ENCODE assay signal across 10 cellular contexts in the genomic region with DNA sequence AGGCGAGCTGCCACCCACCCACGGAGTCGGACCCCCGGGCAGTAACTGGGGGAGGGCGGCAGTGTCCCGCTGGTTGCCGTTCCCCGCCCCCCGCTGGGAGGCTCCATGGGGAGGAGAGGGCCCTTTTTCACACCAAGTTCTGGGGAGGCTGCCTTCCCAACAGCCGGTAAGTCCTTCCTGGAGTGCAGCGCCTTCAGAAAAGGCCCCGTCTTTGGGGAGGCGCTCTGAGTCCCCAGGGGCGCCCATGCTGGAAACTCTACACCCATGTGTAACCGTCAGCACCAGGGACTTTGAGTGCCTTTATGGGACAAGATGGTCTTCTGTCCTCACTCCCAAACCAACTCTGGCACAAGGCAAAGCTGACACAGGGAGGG. TPM values are rescaled to one million over a fixed set of nuclear protein-coding genes. Genes with fewer than 3 reads are reported as not detected.
A peak's percentile ranks its signal among the peaks of the same experiment; 100 is the strongest.
DNase-seq lines count a peak whose midpoint lies in the region; ATAC-seq and TF ChIP-seq lines count a peak whose summit lies in the region.
"Had no signal": no experiment of that assay in that cellular context is flagged by ENCODE, and none has a peak within 500 bp of the region (broad histone marks: within the 10 kb centered on the region; RNA-seq: fewer than 3 reads in every experiment).

No MANE protein-coding gene starts in this region.

- peaks cover 30% of the 10 kb centered on the region for H3K27me3 Mint-ChIP-seq in activated CD4-positive, alpha-beta T cell treated with anti-CD3 and anti-CD28 coated beads, Interleukin-2, amount 10 ng/mL, durations not matched to agents 24 days and 14 days
- H3K27me3 Mint-ChIP-seq in activated B cell treated with CpG ODN at 0.5 μM for 24 hours = peaks cover 41% of the 10 kb centered on the region

- peak overlapping the region; percentile 57 for H3K4me3 Mint-ChIP-seq in activated CD4-positive, alpha-beta T cell treated with anti-CD3 and anti-CD28 coated beads, Interleukin-2, amount 10 ng/mL, durations not matched to agents 24 days and 14 days
- peak overlapping the region; percentile 35 for H3K4me3 Mint-ChIP-seq in activated B cell treated with CpG ODN at 0.5 μM for 24 hours

- no peaks in the 10 kb centered on the region for H3K36me3 Mint-ChIP-seq in activated CD4-positive, alpha-beta T cell treated with anti-CD3 and anti-CD28 coated beads, Interleukin-2, amount 10 ng/mL, durations not matched to agents 24 days and 14 days (ENCODE audit: low read depth)
- H3K36me3 Mint-ChIP-seq in activated B cell treated with CpG ODN at 0.5 μM for 24 hours (ENCODE audit: low read depth) = no peaks in the 10 kb centered on the region

- no peak overlapping the region for H3K27ac Mint-ChIP-seq in activated CD4-positive, alpha-beta T cell treated with anti-CD3 and anti-CD28 coated beads, Interleukin-2, amount 10 ng/mL, durations not matched to agents 24 days and 14 days
- no peak overlapping the region for H3K27ac Mint-ChIP-seq in activated B cell treated with CpG ODN at 0.5 μM for 24 hours

- TF ChIP-seq POLR2A in testis (IDR thresholded peaks at IDR 0.05) (no peak), GM18505 (IDR thresholded peaks at IDR 0.05; ENCODE audit: borderline replicate concordance, extremely low read depth, insufficient read depth, insufficient read length) (no peak)

- H3K4me3 ChIP-seq in left lung = peak overlapping the region; percentile 2 to 31
- peak overlapping the region; percentile 2 to 29 for H3K4me3 ChIP-seq in testis

- CTCF ChIA-PET in activated B cell treated with CpG ODN at 0.5 μM for 24 hours (lab: Charles Lee) = interaction anchor here (1.0 kb wide), 1 partner anchor 13 kb away, joined by 6 read pairs; the partner anchor contains the start of gene TCEA2

- ATAC-seq in activated B cell treated with CpG ODN at 0.5 μM for 24 hours (ENCODE audit: low read depth) (no peak), left lung (no peak), GM18505 (IDR thresholded peaks at IDR 0.05; ENCODE audit: unreplicated experiment) (no peak), GM19324 (IDR thresholded peaks at IDR 0.05; ENCODE audit: low FRiP score, unreplicated experiment) (no peak), HG02798 (IDR thresholded peaks at IDR 0.05; ENCODE audit: poor library complexity, unreplicated experiment) (no peak)

- intact Hi-C loops in activated CD4-positive, alpha-beta T cell treated with anti-CD3 and anti-CD28 coated beads, Interleukin-2, amount 10 ng/mL, durations not matched to agents 24 days and 14 days (cut with micrococcal nuclease) = no loop called here
- intact Hi-C loops in activated B cell treated with CpG ODN at 0.5 μM for 24 hours (cut with micrococcal nuclease) (no loop called here), left lung (cut with DNase I) (no loop called here), testis (cut with DNase I; ENCODE audit: low total_unique reads) (no loop called here)

- H3K27ac ChIP-seq in left lung = peak overlapping the region; percentile 71 to 73
- H3K27ac ChIP-seq in testis = peak overlapping the region in 1 of 2 donors; percentile 30

- TF ChIP-seq CTCF in activated B cell treated with CpG ODN at 0.5 μM for 24 hours (IDR thresholded peaks at IDR 0.05) (no peak), left lung (IDR thresholded peaks at IDR 0.05) (no peak), testis (IDR thresholded peaks at IDR 0.05) (no peak)

- H3K9me3 Mint-ChIP-seq in activated CD4-positive, alpha-beta T cell treated with anti-CD3 and anti-CD28 coated beads, Interleukin-2, amount 10 ng/mL, durations not matched to agents 24 days and 14 days = no peaks in the 10 kb centered on the region
- no peaks in the 10 kb centered on the region for H3K9me3 Mint-ChIP-seq in activated B cell treated with CpG ODN at 0.5 μM for 24 hours

- POLR2A ChIA-PET in activated B cell treated with CpG ODN at 0.5 μM for 24 hours (lab: Charles Lee) = interaction anchor here (1.0 kb wide), 1 partner anchor 11 kb away, joined by 10 read pairs; no protein-coding TSS in a partner anchor

- peaks cover 0 to 8% of the 10 kb centered on the region in 2 donors for H3K36me3 ChIP-seq in left lung
- no peaks in the 10 kb centered on the region for H3K36me3 ChIP-seq in testis (ENCODE audit: low read depth, missing control alignments)

- peaks cover 16% of the 10 kb centered on the region for H3K4me1 Mint-ChIP-seq in activated CD4-positive, alpha-beta T cell treated with anti-CD3 and anti-CD28 coated beads, Interleukin-2, amount 10 ng/mL, durations not matched to agents 24 days and 14 days
- H3K4me1 Mint-ChIP-seq in activated B cell treated with CpG ODN at 0.5 μM for 24 hours = peaks cover 6% of the 10 kb centered on the region

- WGBS in testis, 2 donors = 20 to 25% methylated on average over 1 to 12 of the region's 15 CpGs

- H3K27me3 ChIP-seq in left lung (peaks cover 36 to 100% of the 10 kb centered on the region in 2 donors), testis (no peaks in the 10 kb centered on the region)

- no peak for DNase-seq in activated CD4-positive, alpha-beta T cell treated with anti-CD3 and anti-CD28 coated beads, Interleukin-2, amount 10 ng/mL, durations not matched to agents 24 days and 14 days
- DNase-seq in activated CD4-positive, alpha-beta T cell treated with anti-CD3 and anti-CD28 coated beads for 4 hours = no peak
- no peak for DNase-seq in activated B cell treated with CpG ODN at 0.5 μM for 24 hours
- DNase-seq in left lung = no peak
- DNase-seq in testis = no peak
- DNase-seq: left colon, NCI-H526 treated with DMSO at 0.1 percent for 48 hours had no signal

- H3K9me3 ChIP-seq in left lung (no peaks in the 10 kb centered on the region), testis (no peaks in the 10 kb centered on the region)

- peaks cover 0 to 21% of the 10 kb centered on the region in 2 donors for H3K4me1 ChIP-seq in left lung
- peaks cover 8% of the 10 kb centered on the region for H3K4me1 ChIP-seq in testis

RNA-seq across cellular contexts. Expression of gene SOX18, which starts 0.4 kb away (rescaled TPM):
- total RNA-seq in activated CD4-positive, alpha-beta T cell treated with anti-CD3 and anti-CD28 coated beads, Interleukin-2, amount 10 ng/mL, durations not matched to agents 24 days and 14 days = 0.84 and 0.92 TPM in 2 replicates
- total RNA-seq in activated B cell treated with CpG ODN at 0.5 μM for 24 hours = not detected in 2 replicates
- 10 to 100 TPM; 40.3 to 69.2 TPM for total RNA-seq in left lung
- 10 to 100 TPM in 1 of 2 donors, 1 to 10 TPM in 1; 6.1 to 17.1 TPM for total RNA-seq in testis
- polyA plus RNA-seq in testis (ENCODE audit: insufficient read depth, low read depth, low replicate concordance) = 7.9 TPM

RNA-seq across cellular contexts. Expression of gene TCEA2, which starts 13.1 kb away (rescaled TPM):
- 35.4 and 36.8 TPM in 2 replicates for total RNA-seq in activated CD4-positive, alpha-beta T cell treated with anti-CD3 and anti-CD28 coated beads, Interleukin-2, amount 10 ng/mL, durations not matched to agents 24 days and 14 days
- total RNA-seq in activated B cell treated with CpG ODN at 0.5 μM for 24 hours = 20.3 and 20.7 TPM in 2 replicates
- 10 to 100 TPM; 31.2 to 34.3 TPM for total RNA-seq in left lung
- 100 to 1,000 TPM in 1 of 2 donors, 10 to 100 TPM in 1; 94.5 to 126 TPM for total RNA-seq in testis
- 171 TPM for polyA plus RNA-seq in testis (ENCODE audit: insufficient read depth, low read depth, low replicate concordance)

RNA-seq across cellular contexts. Expression of gene C20orf204, which starts 13.9 kb away (rescaled TPM):
- 5.5 and 6.8 TPM in 2 replicates for total RNA-seq in activated CD4-positive, alpha-beta T cell treated with anti-CD3 and anti-CD28 coated beads, Interleukin-2, amount 10 ng/mL, durations not matched to agents 24 days and 14 days
- total RNA-seq in activated B cell treated with CpG ODN at 0.5 μM for 24 hours (1.6 and 2.2 TPM in 2 replicates), left lung (1 to 10 TPM in 1 of 2 donors, under 1 TPM in 1; 0.76 to 1.0 TPM), testis (1 to 10 TPM; 4.5 to 8.3 TPM)
- polyA plus RNA-seq in testis (ENCODE audit: insufficient read depth, low read depth, low replicate concordance) = 2.9 TPM

RNA-seq across cellular contexts. Expression of gene RGS19, which starts 29.4 kb away (rescaled TPM):
- total RNA-seq in activated CD4-positive, alpha-beta T cell treated with anti-CD3 and anti-CD28 coated beads, Interleukin-2, amount 10 ng/mL, durations not matched to agents 24 days and 14 days = 50.0 TPM in 2 replicates
- total RNA-seq in activated B cell treated with CpG ODN at 0.5 μM for 24 hours (45.0 and 53.4 TPM in 2 replicates), left lung (10 to 100 TPM; 23.4 to 63.9 TPM), testis (10 to 100 TPM in 1 of 2 donors, 1 to 10 TPM in 1; 4.4 to 10.4 TPM)
- 7.3 TPM for polyA plus RNA-seq in testis (ENCODE audit: insufficient read depth, low read depth, low replicate concordance)

RNA-seq across cellular contexts. Expression of gene OPRL1, which starts 30.0 kb away (rescaled TPM):
- 0.23 and 0.28 TPM in 2 replicates for total RNA-seq in activated CD4-positive, alpha-beta T cell treated with anti-CD3 and anti-CD28 coated beads, Interleukin-2, amount 10 ng/mL, durations not matched to agents 24 days and 14 days
- 1.3 and 1.4 TPM in 2 replicates for total RNA-seq in activated B cell treated with CpG ODN at 0.5 μM for 24 hours
- 1 to 10 TPM; 1.8 to 2.0 TPM for total RNA-seq in left lung
- 1 to 10 TPM; 6.0 to 7.7 TPM for total RNA-seq in testis
- polyA plus RNA-seq in testis (ENCODE audit: insufficient read depth, low read depth, low replicate concordance) = 9.4 TPM
